In the genomic region with DNA sequence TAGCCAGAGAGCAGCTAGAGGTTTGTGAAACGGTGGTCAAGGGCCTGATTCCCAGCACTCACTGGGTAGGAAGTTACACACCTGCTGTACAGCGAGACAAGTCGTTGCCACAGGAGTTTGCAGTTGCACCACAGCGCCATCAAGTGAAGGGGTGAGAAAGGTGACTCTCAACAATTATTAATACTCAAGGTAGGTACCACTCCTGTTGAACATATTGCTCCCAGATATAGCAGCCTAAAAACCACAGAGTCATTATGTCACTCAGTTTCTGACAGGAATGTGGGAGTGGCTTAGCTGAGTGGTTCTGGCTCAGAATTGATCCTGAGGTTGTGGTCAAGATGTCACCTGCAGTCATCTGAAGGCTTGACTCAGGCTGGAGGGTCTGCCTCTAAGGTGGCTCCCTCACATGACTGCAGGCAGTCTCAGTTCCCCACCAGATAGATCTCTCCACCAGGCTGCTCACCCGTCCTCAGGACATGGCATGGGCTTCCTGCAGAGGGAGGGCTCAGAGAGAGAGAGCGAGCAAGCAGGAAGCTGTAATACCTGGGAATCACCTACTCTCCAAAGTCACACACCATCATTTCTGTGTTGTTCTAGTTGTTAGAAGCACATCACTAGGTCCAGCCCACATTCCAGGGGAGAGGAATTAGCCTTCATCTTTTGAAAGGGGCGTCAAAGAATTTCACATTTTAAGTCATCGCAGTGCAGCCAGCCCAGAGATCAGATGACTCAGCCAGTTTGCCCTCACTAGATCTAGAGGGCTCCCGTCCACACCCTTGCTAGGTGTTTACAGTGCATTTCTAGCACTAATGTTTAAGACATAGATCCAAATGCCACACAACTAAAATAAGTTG, we compare ENCODE assay signal across 9 cellular contexts. TPM values are rescaled to one million over a fixed set of nuclear protein-coding genes. Genes with fewer than 3 reads are reported as not detected.
A peak's percentile ranks its signal among the peaks of the same experiment; 100 is the strongest.
DNase-seq lines count a peak whose midpoint lies in the region; ATAC-seq and TF ChIP-seq lines count a peak whose summit lies in the region.
"Had no signal": no experiment of that assay in that cellular context is flagged by ENCODE, and none has a peak within 500 bp of the region (broad histone marks: within the 10 kb centered on the region; RNA-seq: fewer than 3 reads in every experiment).

No MANE protein-coding gene starts in this region.

- no peaks in the 10 kb centered on the region for H3K9me3 ChIP-seq in endodermal cell (ENCODE audit: control insufficient read depth, low read length)

- no peaks in the 10 kb centered on the region for H3K27me3 Mint-ChIP-seq in endodermal cell (ENCODE audit: insufficient read depth)

- ATAC-seq in HG02759 (IDR thresholded peaks at IDR 0.05; ENCODE audit: unreplicated experiment), result peak; percentile 67
- no peak for ATAC-seq in HG02973 (IDR thresholded peaks at IDR 0.05; ENCODE audit: unreplicated experiment)

- no peaks in the 10 kb centered on the region for H3K4me1 ChIP-seq in endodermal cell (ENCODE audit: control insufficient read depth, insufficient read depth, low read length)

- no peaks in the 10 kb centered on the region for H3K27me3 ChIP-seq in endodermal cell (ENCODE audit: control insufficient read depth, insufficient read depth, low read length, poor library complexity, severe bottlenecking)

- in situ Hi-C loops in SK-MEL-5 (cut with HindIII; ENCODE audit: low pct_unique_long_range_greater_than_20kb, low sequenced_read_pairs), result no loop called here

- POLR2A ChIA-PET in GM10248 (lab: Yijun Ruan, JAX), result no interaction called here

- no peaks in the 10 kb centered on the region for H3K9me3 Mint-ChIP-seq in endodermal cell
- H3K9me3 Mint-ChIP-seq: stimulated activated naive CD8-positive, alpha-beta T cell treated with anti-CD3 and anti-CD28 coated beads, Interleukin-15, Interleukin-2, amounts not matched to agents 100 ng/mL and 50 ng/mL, for 24 hours had no signal

- H3K4me1 Mint-ChIP-seq in endodermal cell, result peaks cover 4% of the 10 kb centered on the region

- H3K9ac ChIP-seq in endodermal cell (ENCODE audit: extremely low read depth, low read length, poor library complexity, severe bottlenecking), result no peak overlapping the region

- H3K4me3 ChIP-seq in endodermal cell (ENCODE audit: low read length), result no peak overlapping the region

- peak; percentile 28 for DNase-seq in GM10248 (ENCODE audit: extremely low spot score)
- DNase-seq in SK-MEL-5 (ENCODE audit: low read depth, low spot score), result peak; percentile 63
- peak; percentile 69 for DNase-seq in endodermal cell
- DNase-seq in stimulated activated CD8-positive, alpha-beta memory T cell treated with anti-CD3 and anti-CD28 coated beads, Interleukin-4, amount 100 ng/mL, for 48 hours, result peak; percentile 55
- no peak for DNase-seq in GM19240 (ENCODE audit: insufficient read length, low spot score)
- DNase-seq in hippocampal formation (lab: John Stamatoyannopoulos, UW), result no peak

- 60 to 78% methylated on average over 3 to 9 of the region's 9 CpGs for WGBS in endodermal cell (ENCODE audit: insufficient coverage in 1 of 2, insufficient read length in 1 of 2), 2 experiments

- no peak overlapping the region for H3K4me3 Mint-ChIP-seq in endodermal cell
- H3K4me3 Mint-ChIP-seq: stimulated activated naive CD8-positive, alpha-beta T cell treated with anti-CD3 and anti-CD28 coated beads, Interleukin-15, Interleukin-2, amounts not matched to agents 100 ng/mL and 50 ng/mL, for 24 hours had no signal

- no peak overlapping the region for H3K27ac Mint-ChIP-seq in endodermal cell
- H3K27ac Mint-ChIP-seq: stimulated activated naive CD8-positive, alpha-beta T cell treated with anti-CD3 and anti-CD28 coated beads, Interleukin-15, Interleukin-2, amounts not matched to agents 100 ng/mL and 50 ng/mL, for 24 hours had no signal

- CTCF ChIA-PET in GM10248 (lab: Yijun Ruan, JAX), result interaction anchor here (0.9 to 1.3 kb wide), 2 partner anchors 17 to 57 kb away, joined by 3 read pairs; no protein-coding TSS in a partner anchor

- peak; percentile 27 for TF ChIP-seq CTCF in GM10248 (IDR thresholded peaks at IDR 0.05; ENCODE audit: control extremely low read depth, extremely low read depth, low read depth, missing control alignments)
- TF ChIP-seq CTCF in endodermal cell (conservative IDR thresholded peaks at IDR 0.05), result peak; percentile 57

- no peak overlapping the region for H3K27ac ChIP-seq in endodermal cell (ENCODE audit: low read depth, low read length)

- H3K36me3 ChIP-seq in endodermal cell (ENCODE audit: control insufficient read depth, insufficient read depth, low read length), result no peaks in the 10 kb centered on the region

- no peaks in the 10 kb centered on the region for H3K36me3 Mint-ChIP-seq in endodermal cell (ENCODE audit: low read depth)

RNA-seq across cellular contexts. Expression of a gene that starts 17.0 kb away (rescaled TPM):
- total RNA-seq in SK-MEL-5 (2014; rRNA removed; shearing (Covaris generic)), result 16.0 and 16.1 TPM in 2 replicates
- 15.4 and 20.1 TPM in 2 replicates for polyA plus RNA-seq in SK-MEL-5 (2015; cell fraction: cytosol; rRNA removed)
- 3.4 and 4.3 TPM in 2 replicates for polyA plus RNA-seq in SK-MEL-5 (2015; cell fraction: nucleus; rRNA removed)
- total RNA-seq in endodermal cell, result 100 to 1,000 TPM in 1 of 2 donors, 10 to 100 TPM in 1; 83.8 to 112 TPM
- 32.4 TPM for polyA plus RNA-seq in endodermal cell (2013, experiment 1 of 2)
- polyA plus RNA-seq in endodermal cell (2013, experiment 2 of 2), result 33.9 TPM

RNA-seq across cellular contexts. Expression of a gene that starts 51.9 kb away (rescaled TPM):
- 17.5 and 19.8 TPM in 2 replicates for total RNA-seq in SK-MEL-5 (2014; rRNA removed; shearing (Covaris generic))
- 15.1 and 18.6 TPM in 2 replicates for polyA plus RNA-seq in SK-MEL-5 (2015; cell fraction: cytosol; rRNA removed)
- polyA plus RNA-seq in SK-MEL-5 (2015; cell fraction: nucleus; rRNA removed), result 11.5 and 14.3 TPM in 2 replicates
- 10 to 100 TPM; 20.5 to 24.1 TPM for total RNA-seq in endodermal cell
- polyA plus RNA-seq in endodermal cell (2013, experiment 1 of 2), result 14.1 TPM
- 12.9 TPM for polyA plus RNA-seq in endodermal cell (2013, experiment 2 of 2)

Comparison
In these comparisons a context has a peak if more than half of its experiments do, and no peak if none do; other contexts are left out.
1. DNase-seq: peak in GM10248 (single experiment), SK-MEL-5 (single experiment), endodermal cell (single experiment) and stimulated activated CD8-positive, alpha-beta memory T cell treated with anti-CD3 and anti-CD28 coated beads, Interleukin-4, amount 100 ng/mL, for 48 hours (single experiment); none in GM19240 (single experiment) and hippocampal formation (0 of 2).